ENCODE assay signal across 23 cellular contexts in genomic region chr5:109089191-109089590, GRCh38.
DNase-seq lines count a peak whose midpoint lies in the region; ATAC-seq, FAIRE-seq and TF ChIP-seq lines count a peak whose summit lies in the region.
"Had no signal": no experiment of that assay in that cellular context is flagged by ENCODE, and none has a peak within 500 bp of the region (broad histone marks: within the 10 kb centered on the region; RNA-seq: fewer than 3 reads in every experiment).

No MANE protein-coding gene starts in this region.

- H3K27me3 Mint-ChIP-seq in astrocyte (ENCODE audit: low read depth, unreplicated experiment): no peaks in the 10 kb centered on the region
- no peaks in the 10 kb centered on the region for H3K27me3 Mint-ChIP-seq in activated CD8-positive, alpha-beta T cell treated with anti-CD3 and anti-CD28 coated beads for 36 hours
- H3K27me3 Mint-ChIP-seq: CD4-positive, alpha-beta T cell; CD8-positive, alpha-beta memory T cell had no signal

- TF ChIP-seq POLR2A in HepG2 (IDR thresholded peaks at IDR 0.05; ENCODE audit: insufficient read depth in 1 of 2, low read depth in 2 of 2, low read length in 2 of 2) (no peak), right lobe of liver (IDR thresholded peaks at IDR 0.05) (no peak), GM12891 (IDR thresholded peaks at IDR 0.05; ENCODE audit: low read depth, low read length) (no peak)

- intact Hi-C loops in HepG2 (cut with micrococcal nuclease; ENCODE audit: unreplicated experiment) (no loop called here), right lobe of liver (cut with DNase I) (no loop called here)
- intact Hi-C loops in activated CD8-positive, alpha-beta T cell treated with anti-CD3 and anti-CD28 coated beads for 36 hours (cut with micrococcal nuclease): no loop called here

- no TSS peak for BruUV-seq in HepG2 (replicated peaks; lab: Mats Ljungman, UMichigan)

- H3K4me1 Mint-ChIP-seq in astrocyte (ENCODE audit: low read depth, unreplicated experiment): peaks cover 2% of the 10 kb centered on the region
- no peaks in the 10 kb centered on the region for H3K4me1 Mint-ChIP-seq in activated CD8-positive, alpha-beta T cell treated with anti-CD3 and anti-CD28 coated beads for 36 hours (ENCODE audit: low read depth)
- H3K4me1 Mint-ChIP-seq: CD14-positive monocyte; CD8-positive, alpha-beta memory T cell had no signal

- H3K9me3 Mint-ChIP-seq in astrocyte (ENCODE audit: unreplicated experiment): no peaks in the 10 kb centered on the region
- no peaks in the 10 kb centered on the region for H3K9me3 Mint-ChIP-seq in activated CD8-positive, alpha-beta T cell treated with anti-CD3 and anti-CD28 coated beads for 36 hours
- H3K9me3 Mint-ChIP-seq: CD8-positive, alpha-beta memory T cell; HFFc6 had no signal

- no peak overlapping the region for H3K4me3 ChIP-seq in HepG2 (replicated peaks in 1 of 3; ENCODE audit: insufficient read depth in 1 of 3, low read depth in 2 of 3, low read length in 3 of 3)
- no peak overlapping the region for H3K4me3 ChIP-seq in right lobe of liver
- no peak overlapping the region for H3K4me3 ChIP-seq in astrocyte (ENCODE audit: insufficient read depth, low read depth, low read length)
- H3K4me3 ChIP-seq in choroid plexus epithelial cell (ENCODE audit: low read depth, low read length): no peak overlapping the region
- H3K4me3 ChIP-seq: BLaER1 treated with 17β-estradiol and CSF1 and Interleukin-3, amounts not matched to agents 10 nM and 100 nM; HAP-1 had no signal

- H3K4me3 Mint-ChIP-seq in astrocyte (ENCODE audit: unreplicated experiment): no peak overlapping the region
- H3K4me3 Mint-ChIP-seq in activated CD8-positive, alpha-beta T cell treated with anti-CD3 and anti-CD28 coated beads for 36 hours: no peak overlapping the region
- H3K4me3 Mint-ChIP-seq: CD14-positive monocyte; CD4-positive, alpha-beta T cell; CD8-positive, alpha-beta memory T cell; HFFc6 had no signal

- ATAC-seq in HepG2: no peak
- ATAC-seq in right lobe of liver: no peak
- ATAC-seq in activated CD8-positive, alpha-beta T cell treated with anti-CD3 and anti-CD28 coated beads for 36 hours: no peak

- H3K79me2 ChIP-seq in HepG2 (ENCODE audit: insufficient read depth, low read length) (no peaks in the 10 kb centered on the region), astrocyte (ENCODE audit: insufficient read depth, low read length) (no peaks in the 10 kb centered on the region)

- FAIRE-seq in HepG2 (lab: Jason Lieb, UNC): no peak
- no peak for FAIRE-seq in astrocyte (lab: Jason Lieb, UNC)
- no peak for FAIRE-seq in GM12891 (lab: Jason Lieb, UNC)
- FAIRE-seq: A204.1, D721Med, GM12892 had no signal

- TF ChIP-seq RAD21 in HepG2 (CRISPR knock-in tag; IDR thresholded peaks at IDR 0.05): no peak

- H3K9ac ChIP-seq in HepG2 (ENCODE audit: insufficient read depth, low read depth, low read length) (no peak overlapping the region), astrocyte (ENCODE audit: low read length) (no peak overlapping the region)
- H3K9ac ChIP-seq: BLaER1 treated with 17β-estradiol and CSF1 and Interleukin-3, amounts not matched to agents 10 nM and 100 nM had no signal

- in situ Hi-C loops in HepG2 (cut with HindIII; ENCODE audit: extremely low pct_ligation_motif_present, low pct_unique_long_range_greater_than_20kb): no loop called here

- H3K36me3 ChIP-seq in HepG2 (replicated peaks in 1 of 2; ENCODE audit: control insufficient read depth in 1 of 2, insufficient read depth in 2 of 2, low read length in 2 of 2) (0 out of 5 replicates have a peak, but pooled peaks cover 0 to 2% of the 10 kb centered on the region in 2 experiments), right lobe of liver (no peaks in the 10 kb centered on the region), astrocyte (ENCODE audit: insufficient read depth, low read length) (no peaks in the 10 kb centered on the region)
- H3K36me3 ChIP-seq: BE2C, HAP-1 had no signal

- TF ChIP-seq EP300 in HepG2 (IDR thresholded peaks at IDR 0.05; ENCODE audit: low read depth in 2 of 2, low read length in 2 of 2) (no peak), HepG2 (CRISPR knock-in tag; IDR thresholded peaks at IDR 0.05; ENCODE audit: borderline replicate concordance) (no peak)

- CTCF ChIA-PET in HepG2 (lab: Yijun Ruan, JAX; ENCODE audit: low intra/inter-chr PET ratio, low total read pairs): no interaction called here
- CTCF ChIA-PET in activated CD8-positive, alpha-beta T cell treated with anti-CD3 and anti-CD28 coated beads for 36 hours (lab: Charles Lee): interaction anchor here (0.6 kb wide), 1 partner anchor 9 kb away, joined by 3 read pairs; no protein-coding TSS in a partner anchor

- no peaks in the 10 kb centered on the region for H3K36me3 Mint-ChIP-seq in astrocyte (ENCODE audit: low read depth, unreplicated experiment)
- H3K36me3 Mint-ChIP-seq in activated CD8-positive, alpha-beta T cell treated with anti-CD3 and anti-CD28 coated beads for 36 hours (ENCODE audit: low read depth): no peaks in the 10 kb centered on the region

- H3K27ac Mint-ChIP-seq in astrocyte (ENCODE audit: unreplicated experiment): no peak overlapping the region
- H3K27ac Mint-ChIP-seq in activated CD8-positive, alpha-beta T cell treated with anti-CD3 and anti-CD28 coated beads for 36 hours: no peak overlapping the region
- H3K27ac Mint-ChIP-seq: CD14-positive monocyte; CD4-positive, alpha-beta T cell; HFFc6 had no signal

- no peak overlapping the region for H3K27ac ChIP-seq in HepG2 (ENCODE audit: extremely low read length, insufficient read depth, low read length)
- no peak overlapping the region for H3K27ac ChIP-seq in right lobe of liver
- H3K27ac ChIP-seq in astrocyte (ENCODE audit: low read depth, low read length): no peak overlapping the region
- H3K27ac ChIP-seq: 22Rv1; BLaER1 treated with 17β-estradiol and CSF1 and Interleukin-3, amounts not matched to agents 10 nM and 100 nM had no signal

- H4K20me1 ChIP-seq in HepG2 (ENCODE audit: insufficient read depth, low read length) (no peaks in the 10 kb centered on the region), astrocyte (ENCODE audit: insufficient read depth, low read length) (no peaks in the 10 kb centered on the region)
- H4K20me1 ChIP-seq: BLaER1 treated with 17β-estradiol and CSF1 and Interleukin-3, amounts not matched to agents 10 nM and 100 nM had no signal

- POLR2A ChIA-PET in HepG2 (lab: Yijun Ruan, JAX): no interaction called here
- POLR2A ChIA-PET in activated CD8-positive, alpha-beta T cell treated with anti-CD3 and anti-CD28 coated beads for 36 hours (lab: Charles Lee): no interaction called here

- DNase-seq in HepG2 (ENCODE audit: low spot score) (no peak), right lobe of liver (no peak), astrocyte (ENCODE audit: low read depth) (peak; percentile 9), choroid plexus epithelial cell (ENCODE audit: low read depth) (peak; percentile 4), GM12891 (ENCODE audit: insufficient read length, low spot score) (no peak), AML-193 (lab: John Stamatoyannopoulos, UW) (no peak)
- no peak for DNase-seq in activated CD8-positive, alpha-beta T cell treated with anti-CD3 and anti-CD28 coated beads for 36 hours
- no peak for DNase-seq in activated CD8-positive, alpha-beta memory T cell treated with anti-CD3 and anti-CD28 coated beads, Interleukin-2, amount 50 U/mL, for 48 hours
- DNase-seq: BE2C; CD4-positive, alpha-beta T cell; CD8-positive, alpha-beta memory T cell; DMS 273 treated with DMSO at 0.1 percent for 48 hours; DMS79; GF-D8; GOT3; HFFc6 had no signal

- H3K4me1 ChIP-seq in HepG2 (ENCODE audit: insufficient read depth, low read length): no peaks in the 10 kb centered on the region
- H3K4me1 ChIP-seq in right lobe of liver: no peaks in the 10 kb centered on the region
- no peaks in the 10 kb centered on the region for H3K4me1 ChIP-seq in astrocyte (ENCODE audit: insufficient read depth, low read length)
- H3K4me1 ChIP-seq: BE2C; BLaER1 treated with 17β-estradiol and CSF1 and Interleukin-3, amounts not matched to agents 10 nM and 100 nM; HAP-1 had no signal

- H3K27me3 ChIP-seq in HepG2 (ENCODE audit: control insufficient read depth in 1 of 2, insufficient read depth in 2 of 2, low read length in 2 of 2): no peaks in the 10 kb centered on the region
- no peaks in the 10 kb centered on the region for H3K27me3 ChIP-seq in right lobe of liver
- no peaks in the 10 kb centered on the region for H3K27me3 ChIP-seq in astrocyte (ENCODE audit: insufficient read depth, low read length)
- H3K27me3 ChIP-seq: BE2C; BLaER1 treated with 17β-estradiol and CSF1 and Interleukin-3, amounts not matched to agents 10 nM and 100 nM had no signal

- no peak overlapping the region for H2AFZ ChIP-seq in HepG2 (ENCODE audit: low read length)
- no peak overlapping the region for H2AFZ ChIP-seq in astrocyte (ENCODE audit: low read depth, low read length)

- no peaks in the 10 kb centered on the region for H3K9me3 ChIP-seq in HepG2 (ENCODE audit: low read length)
- no peaks in the 10 kb centered on the region for H3K9me3 ChIP-seq in right lobe of liver
- no peaks in the 10 kb centered on the region for H3K9me3 ChIP-seq in astrocyte (ENCODE audit: insufficient read depth, low read depth, low read length)
- H3K9me3 ChIP-seq: BE2C; BLaER1 treated with 17β-estradiol and CSF1 and Interleukin-3, amounts not matched to agents 10 nM and 100 nM; HAP-1 had no signal

- no peak for TF ChIP-seq CTCF in HepG2 (CRISPR knock-in tag; IDR thresholded peaks at IDR 0.05)
- no peak for TF ChIP-seq CTCF in right lobe of liver (IDR thresholded peaks at IDR 0.05)
- no peak for TF ChIP-seq CTCF in astrocyte (IDR thresholded peaks at IDR 0.05; ENCODE audit: insufficient read depth, low read depth, low read length)
- TF ChIP-seq CTCF in choroid plexus epithelial cell (conservative IDR thresholded peaks at IDR 0.05; ENCODE audit: low read depth, low read length): no peak
- TF ChIP-seq CTCF in activated CD8-positive, alpha-beta T cell treated with anti-CD3 and anti-CD28 coated beads for 36 hours (IDR thresholded peaks at IDR 0.05): no peak

- H3K4me2 ChIP-seq in HepG2 (ENCODE audit: low read depth, low read length) (no peak overlapping the region), astrocyte (ENCODE audit: low read length) (no peak overlapping the region)
- H3K4me2 ChIP-seq: BLaER1 treated with 17β-estradiol and CSF1 and Interleukin-3, amounts not matched to agents 10 nM and 100 nM had no signal

TF ChIP-seq in HepG2, 621 proteins besides CTCF, POLR2A, EP300 and RAD21:
- peak; percentile 49 to 55; a peak in 2 of 4 replicates for TF ChIP-seq MAFK (conservative IDR thresholded peaks at IDR 0.05 in 1 of 2, IDR thresholded peaks at IDR 0.05 in 1 of 2; ENCODE audit: low read length in 2 of 2)
- TF ChIP-seq MAFF (IDR thresholded peaks at IDR 0.05; ENCODE audit: low read depth, low read length): peak; percentile 27; the same call in 1 of the 2 replicates
- no peak for TF ChIP-seq HES4 (CRISPR knock-in tag; IDR thresholded peaks at IDR 0.05; ENCODE audit: borderline replicate concordance)

TF ChIP-seq in GM12891, 5 proteins besides CTCF, POLR2A, EP300 and RAD21:
- TF ChIP-seq SPI1 (IDR thresholded peaks at IDR 0.05; ENCODE audit: low read depth, low read length) (no peak), POLR2AphosphoS5 (IDR thresholded peaks at IDR 0.05; ENCODE audit: low read depth, low read length) (no peak), PAX5 (IDR thresholded peaks at IDR 0.05; ENCODE audit: insufficient read depth, low read length, severe bottlenecking) (no peak), TAF1 (IDR thresholded peaks at IDR 0.05; ENCODE audit: low read depth, low read length) (no peak), POU2F2 (IDR thresholded peaks at IDR 0.05; ENCODE audit: low read depth, low read length) (no peak)

Comparison
In these comparisons a context has a peak if more than half of its experiments do, and no peak if none do; other contexts are left out.
1. DNase-seq: peak in astrocyte (single experiment) and choroid plexus epithelial cell (single experiment); none in HepG2 (single experiment), right lobe of liver (0 of 3), GM12891 (single experiment), activated CD8-positive, alpha-beta T cell treated with anti-CD3 and anti-CD28 coated beads for 36 hours (single experiment), AML-193 (0 of 2) and activated CD8-positive, alpha-beta memory T cell treated with anti-CD3 and anti-CD28 coated beads, Interleukin-2, amount 50 U/mL, for 48 hours (single experiment).